In the genomic region with DNA sequence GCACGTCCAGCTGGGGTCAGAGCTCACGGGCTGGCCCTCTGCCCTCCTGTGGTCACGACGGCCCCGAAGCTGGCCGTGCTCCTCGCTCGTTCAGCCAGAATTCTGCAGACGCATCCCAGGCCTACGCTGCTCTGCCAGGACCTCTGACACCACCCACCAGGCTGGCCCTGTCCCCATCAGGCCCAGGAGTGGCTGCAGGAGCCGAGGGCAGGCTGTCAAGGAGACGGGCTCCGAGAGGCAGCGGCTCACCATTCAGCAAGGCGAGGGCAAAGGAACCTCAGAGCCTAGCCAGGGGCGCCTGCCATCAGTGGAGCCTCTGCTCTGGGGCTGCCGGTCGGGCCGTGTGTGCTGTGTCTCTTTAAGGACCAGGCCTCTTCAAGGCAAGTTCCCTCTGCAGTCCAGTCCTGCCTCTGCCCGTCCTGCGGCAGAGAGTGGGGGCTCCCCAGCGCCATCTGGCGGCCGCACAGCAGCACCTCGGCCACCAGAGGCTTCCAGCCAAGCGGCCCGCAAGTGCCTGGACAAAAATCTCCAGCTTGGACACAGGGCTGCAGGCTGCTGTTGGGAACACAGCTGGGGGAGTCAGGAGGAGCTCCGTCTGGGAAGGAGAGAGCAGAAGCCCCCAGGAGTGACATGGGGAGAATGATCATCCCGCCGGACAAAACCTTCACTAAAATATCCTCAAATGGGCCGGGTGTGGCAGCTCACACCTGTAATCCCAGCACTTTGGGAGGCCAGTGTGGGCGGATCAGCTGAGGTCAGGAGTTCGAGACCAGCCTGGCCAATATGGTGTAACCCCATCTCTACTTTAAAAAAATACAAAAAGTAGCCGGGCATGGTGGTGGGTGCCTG, we compare ENCODE assay signal across 8 cellular contexts. TPM values are rescaled to one million over a fixed set of nuclear protein-coding genes. Genes with fewer than 3 reads are reported as not detected.
A peak's percentile ranks its signal among the peaks of the same experiment; 100 is the strongest.
DNase-seq lines count a peak whose midpoint lies in the region; ATAC-seq and TF ChIP-seq lines count a peak whose summit lies in the region.

No MANE protein-coding gene starts in this region.

- intact Hi-C loops in left ventricle myocardium superior (cut with micrococcal nuclease) = loop anchor here (5.0 kb wide), 1 partner anchor 65 kb away; no protein-coding TSS in a partner anchor
- intact Hi-C loops in uterus (cut with DNase I; ENCODE audit: low total_unique reads) = loop anchor here (2.0 kb wide), 1 partner anchor 64 kb away; no protein-coding TSS in a partner anchor

- DNase-seq in ELR (ENCODE audit: low read depth) = peak; percentile 86
- peak; percentile 77 for DNase-seq in LoVo (ENCODE audit: low spot score)
- peak; percentile 53 to 76 (median 68) for DNase-seq in T-helper 2 cell
- DNase-seq in anterior cingulate cortex (lab: John Stamatoyannopoulos, UW) = peak in 55 of 58 donors; percentile 22 to 86 (median 69)
- DNase-seq in left ventricle myocardium superior = peak; percentile 92
- DNase-seq in uterus = peak; percentile 82 to 90

- no peaks in the 10 kb centered on the region for H3K27me3 ChIP-seq in rectal smooth muscle tissue (ENCODE audit: control insufficient read depth, insufficient read depth, low read length)
- H3K27me3 ChIP-seq in uterus = no peaks in the 10 kb centered on the region

- TF ChIP-seq CTCF in uterus (IDR thresholded peaks at IDR 0.05) = peak; percentile 95 to 99 (median 98)

- H3K9me3 ChIP-seq in uterus = no peaks in the 10 kb centered on the region

- H3K27ac ChIP-seq in rectal smooth muscle tissue (ENCODE audit: low read depth, low read length) = peak overlapping the region; percentile 41
- H3K27ac ChIP-seq in uterus = peak overlapping the region; percentile 70 to 77

- H3K4me3 ChIP-seq in rectal smooth muscle tissue (ENCODE audit: low read length) = peak overlapping the region; percentile 38
- peak overlapping the region in 1 of 2 donors; percentile 14 for H3K4me3 ChIP-seq in uterus

- peak; percentile 90 for ATAC-seq in left ventricle myocardium superior
- no peak for ATAC-seq in HG03196 (IDR thresholded peaks at IDR 0.05; ENCODE audit: unreplicated experiment)

- no peak overlapping the region for H3K9ac ChIP-seq in rectal smooth muscle tissue (ENCODE audit: low read length)

- H3K4me1 ChIP-seq in rectal smooth muscle tissue (ENCODE audit: control insufficient read depth, insufficient read depth, low read length) (peaks cover 6% of the 10 kb centered on the region), uterus (no peaks in the 10 kb centered on the region)

- no peaks in the 10 kb centered on the region for H3K36me3 ChIP-seq in rectal smooth muscle tissue (ENCODE audit: control insufficient read depth, insufficient read depth, low read length)
- no peaks in the 10 kb centered on the region for H3K36me3 ChIP-seq in uterus

- TF ChIP-seq POLR2A in uterus (IDR thresholded peaks at IDR 0.05) = peak in 1 of 2 donors; percentile 34

RNA-seq across cellular contexts. Expression of a gene that starts 7.4 kb away (rescaled TPM):
- total RNA-seq in left ventricle myocardium superior (167 TPM), uterus (100 to 1,000 TPM in 2 of 4 donors, 10 to 100 TPM in 2; 35.4 to 192 (median 138) TPM)
